In genomic region chr12:92094751-92095161, GRCh38 we compare ENCODE assay signal across 3 cellular contexts.
TF ChIP-seq lines count a peak whose summit lies in the region.

No MANE protein-coding gene starts in this region.

TF ChIP-seq in liver, 16 proteins besides CTCF, POLR2A, EP300 and RAD21:
- peak in 1 of 2 donors; percentile 30 for TF ChIP-seq JUND (IDR thresholded peaks at IDR 0.05)
- TF ChIP-seq RXRA (IDR thresholded peaks at IDR 0.05), result peak in 1 of 2 donors; percentile 20
- TF ChIP-seq HNF4A (conservative IDR thresholded peaks at IDR 0.05), result peak; percentile 13 to 40
- TF ChIP-seq YY1 (IDR thresholded peaks at IDR 0.05), result peak; percentile 64
- no peak for TF ChIP-seq ZBTB33 (IDR thresholded peaks at IDR 0.05)
TF ChIP-seq in liver: peak in this region for 4.

TF ChIP-seq in HepG2, 621 proteins besides CTCF, POLR2A, EP300 and RAD21:
- no peak for TF ChIP-seq ZNF282 (IDR thresholded peaks at IDR 0.05; ENCODE audit: partially characterized antibody)
- no peak for TF ChIP-seq PAWR (CRISPR knock-in tag; IDR thresholded peaks at IDR 0.05; ENCODE audit: borderline replicate concordance)
- TF ChIP-seq KAT7 (CRISPR knock-in tag; IDR thresholded peaks at IDR 0.05; ENCODE audit: borderline replicate concordance), result no peak
- no peak for TF ChIP-seq ZSCAN20 (CRISPR knock-in tag; IDR thresholded peaks at IDR 0.05; ENCODE audit: borderline replicate concordance)
- TF ChIP-seq GPN1 (CRISPR knock-in tag; IDR thresholded peaks at IDR 0.05; ENCODE audit: borderline replicate concordance), result no peak
- TF ChIP-seq CHD4 (IDR thresholded peaks at IDR 0.05; ENCODE audit: borderline replicate concordance, low read length), result no peak
- TF ChIP-seq HOXA7 (CRISPR knock-in tag; IDR thresholded peaks at IDR 0.05), result no peak
- no peak for TF ChIP-seq ZNF567 (CRISPR knock-in tag; IDR thresholded peaks at IDR 0.05; ENCODE audit: borderline replicate concordance)
- TF ChIP-seq ZNF329 (CRISPR knock-in tag; IDR thresholded peaks at IDR 0.05; ENCODE audit: low read depth), result no peak

TF ChIP-seq in IMR-90, 13 proteins besides CTCF, POLR2A, EP300 and RAD21:
- TF ChIP-seq RFX5 (IDR thresholded peaks at IDR 0.05; ENCODE audit: low read depth, low read length) (no peak), CEBPB (IDR thresholded peaks at IDR 0.05; ENCODE audit: low read depth, low read length) (no peak), BHLHE40 (IDR thresholded peaks at IDR 0.05; ENCODE audit: low read depth, low read length) (no peak), CHD1 (IDR thresholded peaks at IDR 0.05; ENCODE audit: low read depth, low read length) (no peak), RCOR1 (IDR thresholded peaks at IDR 0.05; ENCODE audit: insufficient replicate concordance, low read length) (no peak), MAZ (IDR thresholded peaks at IDR 0.05; ENCODE audit: borderline replicate concordance, low read depth, low read length) (no peak), SMC3 (IDR thresholded peaks at IDR 0.05; ENCODE audit: low read depth, low read length) (no peak), USF2 (IDR thresholded peaks at IDR 0.05; ENCODE audit: low read depth, low read length) (no peak), NFE2L2 (IDR thresholded peaks at IDR 0.05; ENCODE audit: low read depth, low read length) (no peak), MXI1 (IDR thresholded peaks at IDR 0.05; ENCODE audit: borderline replicate concordance, low read depth, low read length) (no peak), FOS (IDR thresholded peaks at IDR 0.05; ENCODE audit: low read depth, low read length) (no peak), MAFK (IDR thresholded peaks at IDR 0.05; ENCODE audit: low read depth, low read length) (no peak), ELK1 (IDR thresholded peaks at IDR 0.05; ENCODE audit: borderline replicate concordance, low read depth, low read length) (no peak)
